Comparison of ENCODE assay signal across 8 cellular contexts in the genomic region with DNA sequence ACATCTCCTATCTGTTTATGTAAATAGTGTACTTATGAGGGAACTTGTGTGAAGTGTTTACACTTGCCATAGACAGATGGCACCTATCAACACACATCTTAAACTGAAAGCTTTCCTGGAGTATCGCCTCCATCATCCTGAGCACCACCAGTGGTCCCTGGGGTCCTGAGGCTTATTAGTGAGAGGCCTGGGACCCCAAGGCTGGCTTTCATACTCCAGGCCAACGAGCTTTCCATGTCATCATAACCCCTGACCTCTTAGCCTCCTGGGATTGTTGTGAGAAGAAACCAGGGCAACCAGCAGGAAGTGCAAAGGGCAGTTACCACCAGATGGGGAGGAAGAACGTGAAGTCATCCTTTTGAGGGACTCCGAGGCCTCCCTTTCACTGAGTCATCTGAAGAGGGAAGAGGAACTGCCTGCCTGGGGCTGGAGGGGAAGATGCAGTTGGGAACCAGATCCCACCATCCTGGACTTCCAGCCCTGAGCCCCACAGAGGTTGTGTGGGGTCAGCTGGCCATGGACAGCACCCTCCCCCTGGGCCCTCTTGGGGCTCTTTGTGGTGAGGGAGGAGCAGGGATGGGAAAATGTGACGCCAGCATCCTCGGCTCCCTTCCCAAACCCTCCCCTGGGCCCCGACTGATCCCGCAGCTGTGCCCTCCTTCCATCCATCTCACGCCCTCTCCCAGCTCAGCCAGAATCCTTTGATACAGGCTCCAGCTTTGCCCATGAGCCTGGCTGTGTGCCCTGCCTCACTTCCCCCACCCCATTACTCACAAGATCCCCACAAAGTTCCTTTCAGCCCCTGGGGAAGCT. TPM values are rescaled to one million over a fixed set of nuclear protein-coding genes. Genes with fewer than 3 reads are reported as not detected.
A peak's percentile ranks its signal among the peaks of the same experiment; 100 is the strongest.
DNase-seq lines count a peak whose midpoint lies in the region; ATAC-seq and TF ChIP-seq lines count a peak whose summit lies in the region.

No MANE protein-coding gene starts in this region.

- H3K14ac ChIP-seq in IMR-90 (replicated peaks; ENCODE audit: low read depth, low read length), result peak overlapping the region; percentile 84; the same call in 1 of the 2 replicates

- H2BK20ac ChIP-seq in IMR-90 (ENCODE audit: low read depth, low read length), result peak overlapping the region; percentile 15; the same call in 1 of the 2 replicates

- H2BK15ac ChIP-seq in IMR-90 (ENCODE audit: low read depth, low read length), result peak overlapping the region; percentile 0; the same call in 1 of the 3 replicates

- H3K56ac ChIP-seq in IMR-90 (ENCODE audit: extremely low read depth, insufficient read depth, low read length), result no peak overlapping the region

- peak; percentile 91 for DNase-seq in IMR-90
- DNase-seq in amniotic epithelial cell (ENCODE audit: low read depth), result peak; percentile 80
- DNase-seq in hepatocyte (ENCODE audit: low spot score), result peak; percentile 47
- DNase-seq in substantia nigra (lab: John Stamatoyannopoulos, UW), result peak in 20 of 49 donors; percentile 16 to 64 (median 44)
- DNase-seq in NCI-H146 (lab: John Stamatoyannopoulos, UW), result no peak

- POLR2A ChIA-PET in IMR-90 (lab: Charles Lee; ENCODE audit: unreplicated experiment), result no interaction called here

- H3K4me1 ChIP-seq in IMR-90 (ENCODE audit: control insufficient read depth, insufficient read depth, low read length), result peaks cover 35% of the 10 kb centered on the region
- peaks cover 22% of the 10 kb centered on the region for H3K4me1 ChIP-seq in hepatocyte (ENCODE audit: insufficient read depth)

- peaks cover 18 to 68% of the 10 kb centered on the region in 2 experiments; a peak in 2 of 4 replicates for H3K79me1 ChIP-seq in IMR-90 (ENCODE audit: low read depth in 1 of 2, low read length in 2 of 2)

- H3K79me2 ChIP-seq in hepatocyte, result peaks cover 5% of the 10 kb centered on the region

- H3K18ac ChIP-seq in IMR-90 (ENCODE audit: low read depth, low read length), result peak overlapping the region; percentile 67; the same call in 1 of the 2 replicates

- H2BK120ac ChIP-seq in IMR-90 (ENCODE audit: low read depth, low read length), result peak overlapping the region; percentile 73

- H3K9me3 ChIP-seq in IMR-90 (ENCODE audit: control insufficient read depth, insufficient read depth, low read length), result no peaks in the 10 kb centered on the region
- no peaks in the 10 kb centered on the region for H3K9me3 ChIP-seq in hepatocyte (ENCODE audit: low read depth)

- CTCF ChIA-PET in IMR-90 (lab: Yijun Ruan, JAX), result interaction anchor here (1.1 kb wide), 1 partner anchor 19 kb away, joined by 3 read pairs; no protein-coding TSS in a partner anchor

- no peak for TF ChIP-seq RAD21 in IMR-90 (IDR thresholded peaks at IDR 0.05; ENCODE audit: low read length)

- TF ChIP-seq CTCF in IMR-90 (conservative IDR thresholded peaks at IDR 0.05; ENCODE audit: low read depth, low read length) (no peak), hepatocyte (IDR thresholded peaks at IDR 0.05; ENCODE audit: poor library complexity) (no peak)

- H3K9me2 ChIP-seq in hepatocyte (replicated peaks; ENCODE audit: insufficient read depth), result no peaks in the 10 kb centered on the region

- H3K4me3 ChIP-seq in IMR-90 (ENCODE audit: insufficient read depth, low read depth, low read length) (no peak overlapping the region), hepatocyte (no peak overlapping the region)

- ATAC-seq in IMR-90 (ENCODE audit: low read depth) (peak; percentile 76), HG02973 (IDR thresholded peaks at IDR 0.05; ENCODE audit: unreplicated experiment) (no peak), GM19328 (IDR thresholded peaks at IDR 0.05; ENCODE audit: unreplicated experiment) (no peak)
- ATAC-seq in activated CD4-positive, CD25-positive, alpha-beta regulatory T cell treated with anti-CD3 and anti-CD28 coated beads, Interleukin-2, amount 50 U/mL, for 24 hours, result no peak

- H3K4me2 ChIP-seq in IMR-90 (ENCODE audit: low read depth, low read length) (peak overlapping the region; percentile 10; the same call in 1 of the 2 replicates), hepatocyte (no peak overlapping the region)

- peak overlapping the region; percentile 49 for H2BK5ac ChIP-seq in IMR-90 (ENCODE audit: low read depth, low read length, poor library complexity, severe bottlenecking)

- H2AFZ ChIP-seq in IMR-90 (replicated peaks; ENCODE audit: low read length, poor library complexity) (peak overlapping the region; percentile 90), hepatocyte (no peak overlapping the region)

- peak overlapping the region; percentile 87 for H2AK5ac ChIP-seq in IMR-90 (ENCODE audit: low read depth, low read length)

- peak overlapping the region; percentile 58; the same call in 1 of the 2 replicates for H4K91ac ChIP-seq in IMR-90 (ENCODE audit: insufficient read depth, low read depth, low read length)

- intact Hi-C loops in IMR-90 (cut with micrococcal nuclease), result no loop called here

- no TSS peak for BruUV-seq in IMR-90 (replicated peaks; lab: Mats Ljungman, UMichigan)

- peak overlapping the region; percentile 27 for H4K5ac ChIP-seq in IMR-90 (ENCODE audit: low read depth, low read length)

- TF ChIP-seq POLR2A in IMR-90 (IDR thresholded peaks at IDR 0.05; ENCODE audit: low read depth, low read length), result peak; percentile 26; the same call in 1 of the 2 replicates

- H3K36me3 ChIP-seq in IMR-90 (ENCODE audit: control insufficient read depth, insufficient read depth, low read length) (no peaks in the 10 kb centered on the region), hepatocyte (replicated peaks; ENCODE audit: insufficient read depth, low read depth) (no peaks in the 10 kb centered on the region)

- peak overlapping the region; percentile 45 for H3K27ac ChIP-seq in IMR-90 (ENCODE audit: insufficient read depth, low read length)
- H3K27ac ChIP-seq in hepatocyte, result peak overlapping the region; percentile 60
- peak overlapping the region; percentile 14 for H3K27ac ChIP-seq in substantia nigra (ENCODE audit: low read depth, low read length, poor library complexity, severe bottlenecking)

- in situ Hi-C loops in IMR-90 (cut with MboI; ENCODE audit: low sequenced_read_pairs), result no loop called here

- H4K8ac ChIP-seq in IMR-90 (ENCODE audit: low read depth in 2 of 2, low read length in 2 of 2), result peak overlapping the region; percentile 67 to 72

- no peak overlapping the region for H3K9ac ChIP-seq in IMR-90 (ENCODE audit: low read depth, low read length)

- H3K27me3 ChIP-seq in IMR-90 (ENCODE audit: control insufficient read depth, insufficient read depth, low read length), result no peaks in the 10 kb centered on the region
- H3K27me3 ChIP-seq in hepatocyte, result peaks cover 5% of the 10 kb centered on the region

- peaks cover 7% of the 10 kb centered on the region; the same call in 1 of the 2 replicates for H4K20me1 ChIP-seq in IMR-90 (ENCODE audit: insufficient read depth, low read length)
- peaks cover 4% of the 10 kb centered on the region for H4K20me1 ChIP-seq in hepatocyte (ENCODE audit: insufficient read depth, poor library complexity, severe bottlenecking)

- peak overlapping the region; percentile 21; the same call in 1 of the 2 replicates for H3K23ac ChIP-seq in IMR-90 (ENCODE audit: low read depth, low read length)

- H2AK9ac ChIP-seq in IMR-90 (replicated peaks; ENCODE audit: low read depth, low read length, poor library complexity), result peak overlapping the region; percentile 68

- peaks cover 32% of the 10 kb centered on the region for H3K9me1 ChIP-seq in IMR-90 (ENCODE audit: insufficient read depth, low read length)

- peak overlapping the region; percentile 72 for H3K4ac ChIP-seq in IMR-90 (ENCODE audit: low read depth, low read length)

- dilution Hi-C loops in IMR-90 (cut with HindIII; ENCODE audit: low sequenced_read_pairs, unreplicated experiment), result no loop called here

- 17% methylated on average over 2 of the region's 9 CpGs; no CpG with 5 or more reads in 1 of the 2 experiments for WGBS in IMR-90 (ENCODE audit: extremely low coverage in 2 of 2, insufficient read length in 1 of 2), 2 experiments
- 68% methylated on average over 9 of the region's 9 CpGs for WGBS in hepatocyte (ENCODE audit: low lambda C conversion rate, missing lambda C conversion rate)

TF ChIP-seq in IMR-90, 13 proteins besides CTCF, POLR2A, EP300 and RAD21 (continues in another document):
- 0 out of 2 replicates have a peak, but pooled peaks have one; percentile 2 for TF ChIP-seq USF2 (IDR thresholded peaks at IDR 0.05; ENCODE audit: low read depth, low read length)
- no peak for TF ChIP-seq RFX5 (IDR thresholded peaks at IDR 0.05; ENCODE audit: low read depth, low read length)
- no peak for TF ChIP-seq CEBPB (IDR thresholded peaks at IDR 0.05; ENCODE audit: low read depth, low read length)
- TF ChIP-seq NFE2L2 (IDR thresholded peaks at IDR 0.05; ENCODE audit: low read depth, low read length), result peak; percentile 62; the same call in 1 of the 2 replicates
- TF ChIP-seq FOS (IDR thresholded peaks at IDR 0.05; ENCODE audit: low read depth, low read length), result peak; percentile 52
- 0 out of 2 replicates have a peak, but pooled peaks have one; percentile 44 for TF ChIP-seq MAZ (IDR thresholded peaks at IDR 0.05; ENCODE audit: borderline replicate concordance, low read depth, low read length)

RNA-seq across cellular contexts. Expression of gene INKA2, which starts 5.8 kb away (rescaled TPM):
- 1.7 and 2.2 TPM in 2 replicates for total RNA-seq in IMR-90 (2012; rRNA removed)
- polyA plus RNA-seq in IMR-90 (2012; rRNA removed), result 1.3 and 2.6 TPM in 2 replicates
- polyA plus RNA-seq in IMR-90 (2012; cell fraction: cytosol; rRNA removed), result 0.66 and 2.2 TPM in 2 replicates
- 2.8 and 5.6 TPM in 2 replicates for polyA plus RNA-seq in IMR-90 (2012; cell fraction: nucleus; rRNA removed; ENCODE audit: low replicate concordance)
- 0.44 and 3.2 TPM in 2 replicates for total RNA-seq in hepatocyte
- polyA plus RNA-seq in hepatocyte, result 1.8 and 3.4 TPM in 2 replicates

RNA-seq across cellular contexts. Expression of gene DDX20, which starts 22.3 kb away (rescaled TPM):
- total RNA-seq in IMR-90 (2012; rRNA removed) (10.9 and 14.2 TPM in 2 replicates), hepatocyte (19.4 and 19.5 TPM in 2 replicates)
- polyA plus RNA-seq in IMR-90 (2012; rRNA removed) (4.4 and 5.7 TPM in 2 replicates), hepatocyte (6.7 and 7.7 TPM in 2 replicates)
- 1.1 and 1.5 TPM in 2 replicates for polyA plus RNA-seq in IMR-90 (2012; cell fraction: cytosol; rRNA removed)
- 3.2 and 8.6 TPM in 2 replicates for polyA plus RNA-seq in IMR-90 (2012; cell fraction: nucleus; rRNA removed; ENCODE audit: low replicate concordance)
